Comparison of ENCODE assay signal across 1 cellular context in the genomic region with DNA sequence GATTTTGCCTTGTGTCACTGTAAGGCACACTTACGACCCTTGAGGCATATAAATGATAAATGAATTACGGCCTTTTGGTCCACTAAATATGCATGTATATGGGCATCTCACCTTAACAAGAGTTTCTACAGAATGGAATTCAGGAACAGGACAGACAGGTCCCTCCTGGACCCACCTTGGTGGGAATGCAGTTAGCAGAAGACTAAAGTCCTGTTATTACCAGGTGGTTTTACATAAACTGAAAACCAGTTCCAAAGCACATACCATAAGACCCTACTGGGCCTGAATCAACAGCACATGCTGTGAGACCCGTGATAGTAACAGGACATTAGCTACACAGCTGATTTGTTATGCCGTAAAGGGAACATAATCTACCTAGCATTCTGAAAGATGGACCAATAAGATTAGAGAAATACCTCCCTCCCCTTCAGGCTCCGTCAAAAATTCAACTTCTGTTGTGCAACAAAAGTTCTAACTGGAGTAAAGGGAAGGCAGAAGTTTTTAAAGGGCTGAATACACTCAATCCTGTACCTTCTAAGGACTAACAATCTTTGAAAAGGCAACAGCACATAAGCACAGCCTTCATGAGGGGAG.
TF ChIP-seq lines count a peak whose summit lies in the region.

No MANE protein-coding gene starts in this region.

TF ChIP-seq in endothelial cell of umbilical vein, 7 proteins besides CTCF, POLR2A, EP300 and RAD21:
- TF ChIP-seq, protein P1, sequence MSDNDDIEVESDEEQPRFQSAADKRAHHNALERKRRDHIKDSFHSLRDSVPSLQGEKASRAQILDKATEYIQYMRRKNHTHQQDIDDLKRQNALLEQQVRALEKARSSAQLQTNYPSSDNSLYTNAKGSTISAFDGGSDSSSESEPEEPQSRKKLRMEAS (IDR thresholded peaks at IDR 0.05; ENCODE audit: insufficient read depth, insufficient read length): no peak
- TF ChIP-seq MYC (IDR thresholded peaks at IDR 0.05; ENCODE audit: low read depth, low read length): no peak
- peak; percentile 9 for TF ChIP-seq POLR2AphosphoS5 (IDR thresholded peaks at IDR 0.05; ENCODE audit: insufficient read depth, low read depth, low read length)
- no peak for TF ChIP-seq FOS (IDR thresholded peaks at IDR 0.05; ENCODE audit: borderline replicate concordance, insufficient read depth, low read length)
- no peak for TF ChIP-seq GATA2 (IDR thresholded peaks at IDR 0.05; ENCODE audit: insufficient read depth, insufficient read length, low read depth, low read length)
- no peak for TF ChIP-seq JUN (IDR thresholded peaks at IDR 0.05; ENCODE audit: borderline replicate concordance, insufficient read depth, insufficient read length, low read depth)
- no peak for TF ChIP-seq EZH2 (IDR thresholded peaks at IDR 0.05; ENCODE audit: borderline replicate concordance, low read depth, low read length, severe bottlenecking)
